ENCODE assay signal across 1 cellular context in the genomic region with DNA sequence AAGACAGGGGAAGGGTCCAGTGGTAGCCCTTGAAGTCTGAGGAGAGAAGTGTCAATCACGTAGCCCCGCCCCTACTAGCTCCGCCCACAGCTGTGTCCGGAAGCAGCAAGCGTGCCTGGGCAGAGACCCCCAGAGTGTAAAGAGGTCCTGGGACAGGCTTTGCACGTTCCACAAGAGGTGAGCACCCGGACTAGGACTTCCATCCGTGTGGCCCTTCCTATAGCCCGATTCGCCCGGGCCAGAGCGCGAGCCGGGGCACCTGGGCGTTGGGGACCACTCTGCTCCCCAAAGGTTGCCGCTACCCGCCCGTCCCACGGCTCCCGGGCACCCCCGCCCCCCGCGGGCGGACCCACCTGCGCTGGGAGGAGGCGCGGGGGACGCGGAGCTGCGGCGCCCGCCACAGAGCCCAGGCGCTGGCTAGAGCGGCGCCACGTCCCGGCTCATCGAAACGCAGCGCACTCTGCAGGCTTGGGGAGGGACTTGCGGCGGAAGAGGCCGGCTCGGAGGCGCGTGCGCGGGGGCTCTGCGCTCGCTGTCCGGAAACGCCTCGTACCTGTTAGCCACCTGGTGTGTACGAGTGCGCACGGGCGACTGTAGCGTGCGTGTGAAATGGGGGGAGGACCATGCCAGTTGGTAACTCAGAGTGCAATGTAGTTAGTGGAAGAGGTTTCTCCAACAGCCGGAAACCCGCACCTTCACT.
A peak's percentile ranks its signal among the peaks of the same experiment; 100 is the strongest.
TF ChIP-seq lines count a peak whose summit lies in the region.

RABGGTA (minus strand) TSS at position 464 of the 700 bp plus-strand sequence. CDS start 482 bp downstream, outside the sequence.

TF ChIP-seq in GM12878, 131 proteins besides CTCF, POLR2A, EP300 and RAD21 (continued from another document and continues in another):
- TF ChIP-seq, protein P1, sequence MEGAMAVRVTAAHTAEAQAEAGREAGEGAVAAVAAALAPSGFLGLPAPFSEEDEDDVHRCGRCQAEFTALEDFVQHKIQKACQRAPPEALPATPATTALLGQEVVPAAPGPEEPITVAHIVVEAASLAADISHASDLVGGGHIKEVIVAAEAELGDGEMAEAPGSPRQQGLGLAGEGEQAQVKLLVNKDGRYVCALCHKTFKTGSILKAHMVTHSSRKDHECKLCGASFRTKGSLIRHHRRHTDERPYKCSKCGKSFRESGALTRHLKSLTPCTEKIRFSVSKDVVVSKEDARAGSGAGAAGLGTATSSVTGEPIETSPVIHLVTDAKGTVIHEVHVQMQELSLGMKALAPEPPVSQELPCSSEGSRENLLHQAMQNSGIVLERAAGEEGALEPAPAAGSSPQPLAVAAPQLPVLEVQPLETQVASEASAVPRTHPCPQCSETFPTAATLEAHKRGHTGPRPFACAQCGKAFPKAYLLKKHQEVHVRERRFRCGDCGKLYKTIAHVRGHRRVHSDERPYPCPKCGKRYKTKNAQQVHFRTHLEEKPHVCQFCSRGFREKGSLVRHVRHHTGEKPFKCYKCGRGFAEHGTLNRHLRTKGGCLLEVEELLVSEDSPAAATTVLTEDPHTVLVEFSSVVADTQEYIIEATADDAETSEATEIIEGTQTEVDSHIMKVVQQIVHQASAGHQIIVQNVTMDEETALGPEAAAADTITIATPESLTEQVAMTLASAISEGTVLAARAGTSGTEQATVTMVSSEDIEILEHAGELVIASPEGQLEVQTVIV (IDR thresholded peaks at IDR 0.05; ENCODE audit: borderline replicate concordance, partially characterized antibody), result no peak
- TF ChIP-seq MYB (IDR thresholded peaks at IDR 0.05; ENCODE audit: borderline replicate concordance, low read depth, low read length), result no peak
- TF ChIP-seq SMARCA5 (IDR thresholded peaks at IDR 0.05), result peak; percentile 98
- TF ChIP-seq ATF7 (IDR thresholded peaks at IDR 0.05; ENCODE audit: low read depth), result no peak; the same call in none of the 2 replicates
- peak; percentile 61; the same call in 1 of the 2 replicates for TF ChIP-seq CREB1 (IDR thresholded peaks at IDR 0.05; ENCODE audit: low read depth)
- TF ChIP-seq RUNX3 (IDR thresholded peaks at IDR 0.05; ENCODE audit: low read length), result peak; percentile 68; the same call in 1 of the 2 replicates
- peak; percentile 54; the same call in 1 of the 2 replicates for TF ChIP-seq MLLT1 (IDR thresholded peaks at IDR 0.05)
- TF ChIP-seq PAX8 (IDR thresholded peaks at IDR 0.05), result no peak
- TF ChIP-seq STAT1 (conservative IDR thresholded peaks at IDR 0.05), result peak; percentile 91
- TF ChIP-seq KDM1A (IDR thresholded peaks at IDR 0.05; ENCODE audit: borderline replicate concordance), result no peak
- peak; percentile 82 for TF ChIP-seq MAX (IDR thresholded peaks at IDR 0.05; ENCODE audit: low read depth, low read length)
- TF ChIP-seq, protein P2, sequence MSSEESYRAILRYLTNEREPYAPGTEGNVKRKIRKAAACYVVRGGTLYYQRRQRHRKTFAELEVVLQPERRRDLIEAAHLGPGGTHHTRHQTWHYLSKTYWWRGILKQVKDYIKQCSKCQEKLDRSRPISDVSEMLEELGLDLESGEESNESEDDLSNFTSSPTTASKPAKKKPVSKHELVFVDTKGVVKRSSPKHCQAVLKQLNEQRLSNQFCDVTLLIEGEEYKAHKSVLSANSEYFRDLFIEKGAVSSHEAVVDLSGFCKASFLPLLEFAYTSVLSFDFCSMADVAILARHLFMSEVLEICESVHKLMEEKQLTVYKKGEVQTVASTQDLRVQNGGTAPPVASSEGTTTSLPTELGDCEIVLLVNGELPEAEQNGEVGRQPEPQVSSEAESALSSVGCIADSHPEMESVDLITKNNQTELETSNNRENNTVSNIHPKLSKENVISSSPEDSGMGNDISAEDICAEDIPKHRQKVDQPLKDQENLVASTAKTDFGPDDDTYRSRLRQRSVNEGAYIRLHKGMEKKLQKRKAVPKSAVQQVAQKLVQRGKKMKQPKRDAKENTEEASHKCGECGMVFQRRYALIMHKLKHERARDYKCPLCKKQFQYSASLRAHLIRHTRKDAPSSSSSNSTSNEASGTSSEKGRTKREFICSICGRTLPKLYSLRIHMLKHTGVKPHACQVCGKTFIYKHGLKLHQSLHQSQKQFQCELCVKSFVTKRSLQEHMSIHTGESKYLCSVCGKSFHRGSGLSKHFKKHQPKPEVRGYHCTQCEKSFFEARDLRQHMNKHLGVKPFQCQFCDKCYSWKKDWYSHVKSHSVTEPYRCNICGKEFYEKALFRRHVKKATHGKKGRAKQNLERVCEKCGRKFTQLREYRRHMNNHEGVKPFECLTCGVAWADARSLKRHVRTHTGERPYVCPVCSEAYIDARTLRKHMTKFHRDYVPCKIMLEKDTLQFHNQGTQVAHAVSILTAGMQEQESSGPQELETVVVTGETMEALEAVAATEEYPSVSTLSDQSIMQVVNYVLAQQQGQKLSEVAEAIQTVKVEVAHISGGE (CRISPR knock-in tag; IDR thresholded peaks at IDR 0.05), result no peak
- peak; percentile 98 for TF ChIP-seq ZNF687 (IDR thresholded peaks at IDR 0.05)
- peak; percentile 53 for TF ChIP-seq SP1 (IDR thresholded peaks at IDR 0.05; ENCODE audit: low read depth, low read length)
- peak; percentile 86; the same call in 1 of the 2 replicates for TF ChIP-seq ZNF217 (IDR thresholded peaks at IDR 0.05)
- peak; percentile 86 for TF ChIP-seq MYC (IDR thresholded peaks at IDR 0.05; ENCODE audit: insufficient read depth, insufficient read length, insufficient replicate concordance, low read length, severe bottlenecking)
- peak in 1 of 2 experiments; percentile 41; a peak in 2 of 4 replicates for TF ChIP-seq IKZF2 (IDR thresholded peaks at IDR 0.05)
- TF ChIP-seq EGR1 (IDR thresholded peaks at IDR 0.05; ENCODE audit: borderline replicate concordance in 1 of 2, low read depth in 2 of 2, low read length in 2 of 2), result peak in 1 of 2 experiments; percentile 81; a peak in 2 of 3 replicates
- TF ChIP-seq, protein P3, sequence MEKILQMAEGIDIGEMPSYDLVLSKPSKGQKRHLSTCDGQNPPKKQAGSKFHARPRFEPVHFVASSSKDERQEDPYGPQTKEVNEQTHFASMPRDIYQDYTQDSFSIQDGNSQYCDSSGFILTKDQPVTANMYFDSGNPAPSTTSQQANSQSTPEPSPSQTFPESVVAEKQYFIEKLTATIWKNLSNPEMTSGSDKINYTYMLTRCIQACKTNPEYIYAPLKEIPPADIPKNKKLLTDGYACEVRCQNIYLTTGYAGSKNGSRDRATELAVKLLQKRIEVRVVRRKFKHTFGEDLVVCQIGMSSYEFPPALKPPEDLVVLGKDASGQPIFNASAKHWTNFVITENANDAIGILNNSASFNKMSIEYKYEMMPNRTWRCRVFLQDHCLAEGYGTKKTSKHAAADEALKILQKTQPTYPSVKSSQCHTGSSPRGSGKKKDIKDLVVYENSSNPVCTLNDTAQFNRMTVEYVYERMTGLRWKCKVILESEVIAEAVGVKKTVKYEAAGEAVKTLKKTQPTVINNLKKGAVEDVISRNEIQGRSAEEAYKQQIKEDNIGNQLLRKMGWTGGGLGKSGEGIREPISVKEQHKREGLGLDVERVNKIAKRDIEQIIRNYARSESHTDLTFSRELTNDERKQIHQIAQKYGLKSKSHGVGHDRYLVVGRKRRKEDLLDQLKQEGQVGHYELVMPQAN (conservative IDR thresholded peaks at IDR 0.05), result peak; percentile 85
- TF ChIP-seq ASH2L (IDR thresholded peaks at IDR 0.05; ENCODE audit: borderline replicate concordance, low read depth), result no peak
- TF ChIP-seq, protein P4, sequence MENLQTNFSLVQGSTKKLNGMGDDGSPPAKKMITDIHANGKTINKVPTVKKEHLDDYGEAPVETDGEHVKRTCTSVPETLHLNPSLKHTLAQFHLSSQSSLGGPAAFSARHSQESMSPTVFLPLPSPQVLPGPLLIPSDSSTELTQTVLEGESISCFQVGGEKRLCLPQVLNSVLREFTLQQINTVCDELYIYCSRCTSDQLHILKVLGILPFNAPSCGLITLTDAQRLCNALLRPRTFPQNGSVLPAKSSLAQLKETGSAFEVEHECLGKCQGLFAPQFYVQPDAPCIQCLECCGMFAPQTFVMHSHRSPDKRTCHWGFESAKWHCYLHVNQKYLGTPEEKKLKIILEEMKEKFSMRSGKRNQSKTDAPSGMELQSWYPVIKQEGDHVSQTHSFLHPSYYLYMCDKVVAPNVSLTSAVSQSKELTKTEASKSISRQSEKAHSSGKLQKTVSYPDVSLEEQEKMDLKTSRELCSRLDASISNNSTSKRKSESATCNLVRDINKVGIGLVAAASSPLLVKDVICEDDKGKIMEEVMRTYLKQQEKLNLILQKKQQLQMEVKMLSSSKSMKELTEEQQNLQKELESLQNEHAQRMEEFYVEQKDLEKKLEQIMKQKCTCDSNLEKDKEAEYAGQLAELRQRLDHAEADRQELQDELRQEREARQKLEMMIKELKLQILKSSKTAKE (IDR thresholded peaks at IDR 0.05; ENCODE audit: low read depth, poor library complexity, severe bottlenecking), result no peak
- TF ChIP-seq RBBP5 (conservative IDR thresholded peaks at IDR 0.05), result no peak
- no peak for TF ChIP-seq EZH2 (IDR thresholded peaks at IDR 0.05; ENCODE audit: borderline replicate concordance, control insufficient read depth, low read depth, low read length)
- TF ChIP-seq SRF (IDR thresholded peaks at IDR 0.05; ENCODE audit: low read depth in 2 of 2, low read length in 2 of 2), result 0 out of 4 replicates have a peak, but pooled peaks of 1 of the 2 experiments have one; percentile 1
- TF ChIP-seq, protein P5, sequence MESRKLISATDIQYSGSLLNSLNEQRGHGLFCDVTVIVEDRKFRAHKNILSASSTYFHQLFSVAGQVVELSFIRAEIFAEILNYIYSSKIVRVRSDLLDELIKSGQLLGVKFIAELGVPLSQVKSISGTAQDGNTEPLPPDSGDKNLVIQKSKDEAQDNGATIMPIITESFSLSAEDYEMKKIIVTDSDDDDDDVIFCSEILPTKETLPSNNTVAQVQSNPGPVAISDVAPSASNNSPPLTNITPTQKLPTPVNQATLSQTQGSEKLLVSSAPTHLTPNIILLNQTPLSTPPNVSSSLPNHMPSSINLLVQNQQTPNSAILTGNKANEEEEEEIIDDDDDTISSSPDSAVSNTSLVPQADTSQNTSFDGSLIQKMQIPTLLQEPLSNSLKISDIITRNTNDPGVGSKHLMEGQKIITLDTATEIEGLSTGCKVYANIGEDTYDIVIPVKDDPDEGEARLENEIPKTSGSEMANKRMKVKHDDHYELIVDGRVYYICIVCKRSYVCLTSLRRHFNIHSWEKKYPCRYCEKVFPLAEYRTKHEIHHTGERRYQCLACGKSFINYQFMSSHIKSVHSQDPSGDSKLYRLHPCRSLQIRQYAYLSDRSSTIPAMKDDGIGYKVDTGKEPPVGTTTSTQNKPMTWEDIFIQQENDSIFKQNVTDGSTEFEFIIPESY (IDR thresholded peaks at IDR 0.05), result no peak
- peak; percentile 61; the same call in 1 of the 2 replicates for TF ChIP-seq RFX5 (IDR thresholded peaks at IDR 0.05; ENCODE audit: low read depth, low read length)
- TF ChIP-seq GATAD2B (conservative IDR thresholded peaks at IDR 0.05; ENCODE audit: low read depth), result peak; percentile 98
- peak; percentile 62; the same call in 1 of the 2 replicates for TF ChIP-seq EED (IDR thresholded peaks at IDR 0.05; ENCODE audit: low read depth)
- peak; percentile 99 for TF ChIP-seq LARP7 (IDR thresholded peaks at IDR 0.05)
- TF ChIP-seq, protein P6, sequence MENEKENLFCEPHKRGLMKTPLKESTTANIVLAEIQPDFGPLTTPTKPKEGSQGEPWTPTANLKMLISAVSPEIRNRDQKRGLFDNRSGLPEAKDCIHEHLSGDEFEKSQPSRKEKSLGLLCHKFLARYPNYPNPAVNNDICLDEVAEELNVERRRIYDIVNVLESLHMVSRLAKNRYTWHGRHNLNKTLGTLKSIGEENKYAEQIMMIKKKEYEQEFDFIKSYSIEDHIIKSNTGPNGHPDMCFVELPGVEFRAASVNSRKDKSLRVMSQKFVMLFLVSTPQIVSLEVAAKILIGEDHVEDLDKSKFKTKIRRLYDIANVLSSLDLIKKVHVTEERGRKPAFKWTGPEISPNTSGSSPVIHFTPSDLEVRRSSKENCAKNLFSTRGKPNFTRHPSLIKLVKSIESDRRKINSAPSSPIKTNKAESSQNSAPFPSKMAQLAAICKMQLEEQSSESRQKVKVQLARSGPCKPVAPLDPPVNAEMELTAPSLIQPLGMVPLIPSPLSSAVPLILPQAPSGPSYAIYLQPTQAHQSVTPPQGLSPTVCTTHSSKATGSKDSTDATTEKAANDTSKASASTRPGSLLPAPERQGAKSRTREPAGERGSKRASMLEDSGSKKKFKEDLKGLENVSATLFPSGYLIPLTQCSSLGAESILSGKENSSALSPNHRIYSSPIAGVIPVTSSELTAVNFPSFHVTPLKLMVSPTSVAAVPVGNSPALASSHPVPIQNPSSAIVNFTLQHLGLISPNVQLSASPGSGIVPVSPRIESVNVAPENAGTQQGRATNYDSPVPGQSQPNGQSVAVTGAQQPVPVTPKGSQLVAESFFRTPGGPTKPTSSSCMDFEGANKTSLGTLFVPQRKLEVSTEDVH (IDR thresholded peaks at IDR 0.05; ENCODE audit: low read depth, partially characterized antibody), result no peak
